ENCODE assay signal across 8 cellular contexts in genomic region chr11:14520086-14520901, GRCh38.
DNase-seq lines count a peak whose midpoint lies in the region; ATAC-seq and TF ChIP-seq lines count a peak whose summit lies in the region.

Gene PSMA1 (minus strand): TSS chr11:14520386. CDS start chr11:14520299, 87 bp downstream.

- H3K4me1 Mint-ChIP-seq in central memory CD8-positive, alpha-beta T cell = peaks cover 24% of the 10 kb centered on the region

- peaks cover 28% of the 10 kb centered on the region for H3K36me3 Mint-ChIP-seq in central memory CD8-positive, alpha-beta T cell (ENCODE audit: insufficient read depth)

- peak; percentile 83 for DNase-seq in AG09319 (ENCODE audit: extremely low read depth, low read depth)
- peak; percentile 86 to 96 for DNase-seq in NCI-H446 (lab: John Stamatoyannopoulos, UW)
- peak; percentile 79 for DNase-seq in activated CD4-positive, CD25-positive, alpha-beta regulatory T cell treated with anti-CD3 and anti-CD28 coated beads, Interleukin-2, amount 50 U/mL, for 16 hours (ENCODE audit: low read depth, low spot score)
- DNase-seq in central memory CD8-positive, alpha-beta T cell (ENCODE audit: low spot score in 2 of 2) = peak; percentile 77 to 83
- peak; percentile 99 for DNase-seq in islet precursor cell
- DNase-seq in stimulated activated CD4-positive, alpha-beta T cell treated with anti-CD3 and anti-CD28 coated beads, Interleukin-12 subunit alpha, Interleukin-12 subunit beta, amount 100 ng/mL, for 48 hours (ENCODE audit: low read depth in 2 of 3, low spot score in 1 of 3) = peak; percentile 81 to 93 (median 92)

- ATAC-seq in GM19025 (IDR thresholded peaks at IDR 0.05; ENCODE audit: low read depth, unreplicated experiment) = peak; percentile 92
- peak; percentile 94 for ATAC-seq in HG03342 (IDR thresholded peaks at IDR 0.05; ENCODE audit: unreplicated experiment)
- peak; percentile 94 for ATAC-seq in central memory CD8-positive, alpha-beta T cell (replicated peaks; ENCODE audit: extremely low read depth, poor library complexity, severe bottlenecking)

- peak within 1 kb of the TSS; percentile 96 for H3K27ac Mint-ChIP-seq in central memory CD8-positive, alpha-beta T cell (ENCODE audit: low read depth)

- H3K27me3 Mint-ChIP-seq in central memory CD8-positive, alpha-beta T cell = no peaks in the 10 kb centered on the region

- no peak; the same call in 1 of the 2 replicates for TF ChIP-seq CTCF in AG09319 (IDR thresholded peaks at IDR 0.05; ENCODE audit: low read depth, low read length)

- no peaks in the 10 kb centered on the region for H3K9me3 Mint-ChIP-seq in central memory CD8-positive, alpha-beta T cell

- H3K4me3 Mint-ChIP-seq in central memory CD8-positive, alpha-beta T cell = peak within 1 kb of the TSS; percentile 93

Comparison
In these comparisons a context has a peak if more than half of its experiments do, and no peak if none do; other contexts are left out.
1. Peak in every context shown above with its lines: DNase-seq and ATAC-seq.